Comparison of ENCODE assay signal across 8 cellular contexts in the genomic region with DNA sequence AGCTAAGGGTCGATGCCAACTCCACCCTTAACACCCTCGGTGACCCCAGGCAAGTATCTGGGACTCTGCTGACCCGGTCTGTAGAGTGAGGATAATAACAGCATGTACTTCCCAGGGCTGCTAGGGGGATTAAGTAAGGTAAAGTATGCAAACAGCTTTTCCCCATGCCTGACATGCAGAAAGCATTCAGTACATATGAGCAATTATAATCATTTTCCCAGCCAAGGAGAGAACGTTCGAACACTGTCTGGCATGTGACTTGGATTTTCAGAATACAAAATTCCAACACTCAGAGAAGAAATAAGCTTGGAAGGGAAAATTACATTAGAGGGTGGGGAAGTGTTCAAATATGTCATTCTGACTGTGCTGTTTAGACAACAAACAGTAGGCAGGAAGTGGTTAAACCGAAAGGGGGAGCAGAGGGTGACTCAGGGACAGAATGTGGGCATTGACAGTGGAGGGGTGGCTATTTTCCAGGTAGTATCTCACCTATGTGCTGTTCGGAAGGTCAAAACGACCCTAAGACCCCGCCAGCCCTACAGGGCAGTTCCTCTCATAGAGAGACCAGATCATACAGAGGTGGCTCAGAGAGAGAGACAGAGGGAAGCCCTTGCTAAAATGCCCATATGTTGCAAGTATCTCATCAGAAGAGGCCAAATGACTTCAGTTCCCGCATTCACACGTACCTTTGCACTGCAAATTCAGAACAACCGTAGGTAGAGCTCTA. TPM values are rescaled to one million over a fixed set of nuclear protein-coding genes. Genes with fewer than 3 reads are reported as not detected.
DNase-seq lines count a peak whose midpoint lies in the region; ATAC-seq, FAIRE-seq and TF ChIP-seq lines count a peak whose summit lies in the region.

No MANE protein-coding gene starts in this region.

- H3K9me3 ChIP-seq in kidney (ENCODE audit: control insufficient read depth in 1 of 2, low read length in 2 of 2) = no peaks in the 10 kb centered on the region

- peaks cover 0 to 8% of the 10 kb centered on the region in 2 donors for H3K36me3 ChIP-seq in kidney (ENCODE audit: control insufficient read depth in 1 of 2, insufficient read depth in 2 of 2, low read length in 2 of 2)

- H3K36me3 Mint-ChIP-seq in activated T-cell treated with anti-CD3 and anti-CD28 coated beads, Interleukin-2, amount 50 U/mL, for 4 hours (ENCODE audit: insufficient read depth) = peaks cover 11% of the 10 kb centered on the region

- DNase-seq in Daoy (ENCODE audit: low read depth) (peak; percentile 82), NCI-H226 (peak; percentile 46), iris pigment epithelial cell (ENCODE audit: low read depth) (peak; percentile 60), globus pallidus (ENCODE audit: low spot score) (no peak), kidney (no peak)
- peak; percentile 31 for DNase-seq in activated T-cell treated with anti-CD3 and anti-CD28 coated beads, Interleukin-2, amount 50 U/mL, for 4 hours
- peak; percentile 47 to 64 for DNase-seq in stimulated activated naive CD8-positive, alpha-beta T cell treated with anti-CD3 and anti-CD28 coated beads, Interleukin-15, amount 100 ng/mL, for 72 hours

- H3K9ac ChIP-seq in kidney (ENCODE audit: low read length in 2 of 2) = no peak overlapping the region

- H3K4me1 Mint-ChIP-seq in activated T-cell treated with anti-CD3 and anti-CD28 coated beads, Interleukin-2, amount 50 U/mL, for 4 hours (ENCODE audit: low read depth) = peaks cover 35% of the 10 kb centered on the region
- H3K4me1 Mint-ChIP-seq in stimulated activated naive CD8-positive, alpha-beta T cell treated with anti-CD3 and anti-CD28 coated beads, Interleukin-15, amount 100 ng/mL, for 72 hours = peaks cover 49% of the 10 kb centered on the region

- peak; percentile 85 for ATAC-seq in GM21786 (IDR thresholded peaks at IDR 0.05; ENCODE audit: unreplicated experiment)
- ATAC-seq in activated T-cell treated with anti-CD3 and anti-CD28 coated beads, Interleukin-2, amount 50 U/mL, for 4 hours = peak; percentile 86 to 88
- peak; percentile 95 for ATAC-seq in stimulated activated naive CD8-positive, alpha-beta T cell treated with anti-CD3 and anti-CD28 coated beads, Interleukin-15, amount 100 ng/mL, for 72 hours

- H3K4me3 Mint-ChIP-seq in activated T-cell treated with anti-CD3 and anti-CD28 coated beads, Interleukin-2, amount 50 U/mL, for 4 hours = peak overlapping the region; percentile 11
- H3K4me3 Mint-ChIP-seq in stimulated activated naive CD8-positive, alpha-beta T cell treated with anti-CD3 and anti-CD28 coated beads, Interleukin-15, amount 100 ng/mL, for 72 hours = peak overlapping the region; percentile 49 to 62

- TF ChIP-seq CTCF in kidney (IDR thresholded peaks at IDR 0.05; ENCODE audit: borderline replicate concordance, extremely low read depth, insufficient read depth) = no peak

- no peaks in the 10 kb centered on the region for H3K9me3 Mint-ChIP-seq in activated T-cell treated with anti-CD3 and anti-CD28 coated beads, Interleukin-2, amount 50 U/mL, for 4 hours
- H3K9me3 Mint-ChIP-seq in stimulated activated naive CD8-positive, alpha-beta T cell treated with anti-CD3 and anti-CD28 coated beads, Interleukin-15, amount 100 ng/mL, for 72 hours = no peaks in the 10 kb centered on the region

- H3K4me1 ChIP-seq in kidney (ENCODE audit: control insufficient read depth in 1 of 2, insufficient read depth in 1 of 2, low read depth in 1 of 2, low read length in 2 of 2) = no peaks in the 10 kb centered on the region

- no peak overlapping the region for H3K27ac ChIP-seq in kidney (ENCODE audit: low read depth in 2 of 2, low read length in 2 of 2)

- intact Hi-C loops in kidney (cut with DNase I) = no loop called here

- no peaks in the 10 kb centered on the region for H3K27me3 Mint-ChIP-seq in activated T-cell treated with anti-CD3 and anti-CD28 coated beads, Interleukin-2, amount 50 U/mL, for 4 hours (ENCODE audit: low read depth)
- peaks cover 6% of the 10 kb centered on the region for H3K27me3 Mint-ChIP-seq in stimulated activated naive CD8-positive, alpha-beta T cell treated with anti-CD3 and anti-CD28 coated beads, Interleukin-15, amount 100 ng/mL, for 72 hours

- no peak for FAIRE-seq in kidney (lab: Jason Lieb, UNC)

- H3K4me3 ChIP-seq in kidney (ENCODE audit: low read length in 2 of 2) = no peak overlapping the region

- peak overlapping the region; percentile 81 to 85 for H3K27ac Mint-ChIP-seq in stimulated activated naive CD8-positive, alpha-beta T cell treated with anti-CD3 and anti-CD28 coated beads, Interleukin-15, amount 100 ng/mL, for 72 hours

RNA-seq across cellular contexts. Expression of a gene that starts 14.9 kb away (rescaled TPM):
- 0.80 and 1.2 TPM in 2 replicates for total RNA-seq in Daoy (2014; rRNA removed; shearing (Covaris generic))
- under 1 TPM; 0.46 to 0.74 (median 0.54) TPM for total RNA-seq in activated T-cell treated with anti-CD3 and anti-CD28 coated beads, Interleukin-2, amount 50 U/mL, for 4 hours
- total RNA-seq in kidney = 1.6 TPM
- polyA plus RNA-seq in kidney (ENCODE audit: insufficient read depth, low read depth, low replicate concordance) = 2.1 TPM

RNA-seq across cellular contexts. Expression of a gene that starts 31.6 kb away (rescaled TPM):
- total RNA-seq in Daoy (2014; rRNA removed; shearing (Covaris generic)) = 1.5 and 4.7 TPM in 2 replicates
- 10 to 100 TPM in 2 of 3 donors, 1 to 10 TPM in 1; 9.2 to 12.5 (median 11.8) TPM for total RNA-seq in activated T-cell treated with anti-CD3 and anti-CD28 coated beads, Interleukin-2, amount 50 U/mL, for 4 hours
- 13.3 TPM for total RNA-seq in kidney
- polyA plus RNA-seq in kidney (ENCODE audit: insufficient read depth, low read depth, low replicate concordance) = 4.9 TPM

RNA-seq across cellular contexts. Expression of a gene that starts 52.8 kb away (rescaled TPM):
- 103 and 135 TPM in 2 replicates for total RNA-seq in Daoy (2014; rRNA removed; shearing (Covaris generic))
- total RNA-seq in activated T-cell treated with anti-CD3 and anti-CD28 coated beads, Interleukin-2, amount 50 U/mL, for 4 hours = 10 to 100 TPM; 57.4 to 77.1 (median 75.4) TPM
- 42.6 TPM for total RNA-seq in kidney
- 33.6 TPM for polyA plus RNA-seq in kidney (ENCODE audit: insufficient read depth, low read depth, low replicate concordance)

Comparison
In these comparisons a context has a peak if more than half of its experiments do, and no peak if none do; other contexts are left out.
1. DNase-seq: peak in Daoy (single experiment), NCI-H226 (single experiment), activated T-cell treated with anti-CD3 and anti-CD28 coated beads, Interleukin-2, amount 50 U/mL, for 4 hours (single experiment), iris pigment epithelial cell (single experiment) and stimulated activated naive CD8-positive, alpha-beta T cell treated with anti-CD3 and anti-CD28 coated beads, Interleukin-15, amount 100 ng/mL, for 72 hours (2 of 2); none in globus pallidus (single experiment) and kidney (single experiment).
2. Peak in every context shown above with its lines, with median percentiles within 50 percentile points of each other: ATAC-seq.